Comparison of ENCODE assay signal across 10 cellular contexts in the genomic region with DNA sequence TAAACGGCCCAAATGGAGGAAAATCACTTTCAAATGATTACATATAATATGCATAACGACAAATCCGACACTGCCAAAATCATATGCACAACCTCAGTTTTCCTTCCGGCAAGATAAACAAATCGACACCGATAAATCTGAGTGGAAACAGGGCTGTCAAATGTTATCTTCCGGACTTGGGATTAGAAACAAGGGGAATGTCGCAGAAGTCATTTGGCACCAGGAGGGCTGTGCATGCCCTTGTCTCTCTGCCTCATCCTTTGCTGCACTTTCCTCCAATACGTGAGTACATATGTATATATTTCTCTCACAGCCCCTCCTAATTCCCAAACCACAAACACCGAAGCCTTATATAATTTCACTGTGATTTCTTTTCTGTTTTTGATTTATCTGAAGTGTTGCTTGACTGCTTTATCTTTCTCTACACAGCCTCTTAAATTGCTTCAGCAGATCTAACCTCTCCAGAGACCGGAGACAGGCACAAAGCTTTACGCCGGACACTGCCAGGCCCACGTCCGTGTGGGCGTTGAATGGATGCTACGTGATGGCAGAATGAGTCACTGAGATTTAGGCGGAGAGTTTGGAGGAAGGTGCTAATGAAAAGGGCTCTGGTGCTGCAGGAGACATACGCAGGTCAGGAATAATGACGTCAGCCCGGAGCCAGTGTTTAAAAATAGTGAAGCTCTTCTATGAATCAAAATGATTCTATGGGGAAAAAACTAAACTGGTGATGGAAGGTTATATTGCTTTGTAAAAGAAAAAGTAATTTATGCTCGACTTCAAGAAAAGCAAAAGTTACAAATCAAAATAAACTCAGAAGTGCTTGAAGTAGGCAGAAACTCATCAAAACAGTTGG. TPM values are rescaled to one million over a fixed set of nuclear protein-coding genes. Genes with fewer than 3 reads are reported as not detected.
DNase-seq lines count a peak whose midpoint lies in the region; ATAC-seq and TF ChIP-seq lines count a peak whose summit lies in the region.
"Had no signal": no experiment of that assay in that cellular context is flagged by ENCODE, and none has a peak within 500 bp of the region (broad histone marks: within the 10 kb centered on the region; RNA-seq: fewer than 3 reads in every experiment).

No MANE protein-coding gene starts in this region.

- peak; percentile 87 for DNase-seq in ELR (ENCODE audit: low read depth)
- peak; percentile 49 to 80 for DNase-seq in PC-9
- no peak for DNase-seq in esophagus squamous epithelium (lab: John Stamatoyannopoulos, UW)
- no peak for DNase-seq in omental fat pad (ENCODE audit: low spot score)
- no peak for DNase-seq in NK-92 (lab: John Stamatoyannopoulos, UW; ENCODE audit: unreplicated experiment)
- no peak for DNase-seq in NCI-H446 treated with DMSO at 0.1 percent for 48 hours (lab: John Stamatoyannopoulos, UW)
- DNase-seq in SKM-1 (lab: John Stamatoyannopoulos, UW; ENCODE audit: unreplicated experiment) = no peak
- no peak for DNase-seq in activated T-cell treated with anti-CD3 and anti-CD28 coated beads for 4 hours
- DNase-seq: NCI-H2107 had no signal

- no peaks in the 10 kb centered on the region for H3K9me2 ChIP-seq in PC-9 (ENCODE audit: insufficient read depth)

- POLR2A ChIA-PET in PC-9 (lab: Charles Lee; ENCODE audit: unreplicated experiment) = interaction anchor here (0.5 to 0.6 kb wide), 3 partner anchors 19 to 166 kb away, joined by 4 to 8 read pairs (median 7); no protein-coding TSS in a partner anchor

- ATAC-seq in omental fat pad (ENCODE audit: low FRiP score) = peak; percentile 99

- H4K20me1 ChIP-seq in PC-9 (ENCODE audit: insufficient read depth) = no peaks in the 10 kb centered on the region

- H3K27me3 ChIP-seq in PC-9 (ENCODE audit: insufficient read depth, low read depth) (no peaks in the 10 kb centered on the region), esophagus squamous epithelium (peaks cover 0 to 9% (median 0%) of the 10 kb centered on the region in 4 donors)

- H3K4me3 ChIP-seq in PC-9 (peak overlapping the region; percentile 6; the same call in 1 of the 2 replicates), esophagus squamous epithelium (no peak overlapping the region)

- H3K9me3 ChIP-seq in PC-9 (ENCODE audit: insufficient read depth, low read depth) = no peaks in the 10 kb centered on the region
- H3K9me3 ChIP-seq in esophagus squamous epithelium = no peaks in the 10 kb centered on the region

- no peak for TF ChIP-seq CTCF in PC-9 (conservative IDR thresholded peaks at IDR 0.05)
- no peak for TF ChIP-seq CTCF in esophagus squamous epithelium (IDR thresholded peaks at IDR 0.05)
- no peak for TF ChIP-seq CTCF in omental fat pad (IDR thresholded peaks at IDR 0.05)

- no peaks in the 10 kb centered on the region for H3K79me2 ChIP-seq in PC-9 (ENCODE audit: low read depth)

- H3K4me2 ChIP-seq in PC-9 = peak overlapping the region; percentile 58

- CTCF ChIA-PET in PC-9 (lab: Charles Lee) = no interaction called here

- H3K27ac ChIP-seq in PC-9 (peak overlapping the region; percentile 21), esophagus squamous epithelium (peak overlapping the region in 3 of 4 donors; percentile 31 to 50 (median 39))

- BruUV-seq in PC-9 (replicated peaks; lab: Mats Ljungman, UMichigan) = TSS peak; percentile 86

- no peaks in the 10 kb centered on the region for H3K36me3 ChIP-seq in PC-9 (ENCODE audit: low read depth)
- H3K36me3 ChIP-seq in esophagus squamous epithelium = no peaks in the 10 kb centered on the region

- 37 to 38% methylated on average over 22 of the region's 22 CpGs for WGBS in esophagus squamous epithelium, 2 donors

- intact Hi-C loops in PC-9 (cut with micrococcal nuclease; ENCODE audit: unreplicated experiment) (loop anchor here (2.0 kb wide), 1 partner anchor 19 kb away; no protein-coding TSS in a partner anchor), esophagus squamous epithelium (cut with DNase I) (no loop called here)

- H3K4me1 ChIP-seq in PC-9 (replicated peaks; ENCODE audit: insufficient read depth) = peaks cover 16% of the 10 kb centered on the region
- peaks cover 0 to 17% (median 7%) of the 10 kb centered on the region in 3 donors for H3K4me1 ChIP-seq in esophagus squamous epithelium

- H2AFZ ChIP-seq in PC-9 = peak overlapping the region; percentile 60

- TF ChIP-seq POLR2A in esophagus squamous epithelium (IDR thresholded peaks at IDR 0.05) = no peak

- peaks cover 5% of the 10 kb centered on the region; the same call in 1 of the 2 replicates for H3F3A ChIP-seq in PC-9 (ENCODE audit: insufficient read depth, low read depth)

RNA-seq across cellular contexts. Expression of gene PRELID3B, which starts 21.0 kb away (rescaled TPM):
- total RNA-seq in PC-9 (2021) (106 and 137 TPM in 2 replicates), esophagus squamous epithelium (10 to 100 TPM; 44.7 to 73.1 (median 68.5) TPM), omental fat pad (10 to 100 TPM; 33.1 to 71.1 (median 51.2) TPM)

RNA-seq across cellular contexts. Expression of gene ATP5F1E, which starts 31.5 kb away (rescaled TPM):
- total RNA-seq in PC-9 (2021) = 76.3 and 84.8 TPM in 2 replicates
- 10 to 100 TPM; 11.6 to 35.5 (median 26.0) TPM for total RNA-seq in esophagus squamous epithelium
- 10 to 100 TPM; 33.4 to 46.4 (median 37.5) TPM for total RNA-seq in omental fat pad

RNA-seq across cellular contexts. Expression of gene TUBB1, which starts 44.4 kb away (rescaled TPM):
- total RNA-seq in PC-9 (2021) = 0.18 and 0.35 TPM in 2 replicates
- total RNA-seq in esophagus squamous epithelium = under 1 TPM in 1 of 4 donors, not detected in 3; 0.19 TPM
- under 1 TPM; 0.19 to 0.56 (median 0.36) TPM for total RNA-seq in omental fat pad
- total RNA-seq: H1 had no signal

RNA-seq across cellular contexts. Expression of gene CTSZ, which starts 56.5 kb away (rescaled TPM):
- total RNA-seq in PC-9 (2021) = 184 and 194 TPM in 2 replicates
- total RNA-seq in esophagus squamous epithelium = 10 to 100 TPM; 22.3 to 89.7 (median 57.2) TPM
- total RNA-seq in omental fat pad = 100 to 1,000 TPM; 165 to 410 (median 217) TPM

Comparison
In these comparisons a context has a peak if more than half of its experiments do, and no peak if none do; other contexts are left out.
1. DNase-seq: peak in ELR (single experiment) and PC-9 (2 of 2); none in esophagus squamous epithelium (single experiment), omental fat pad (single experiment), NK-92 (single experiment), NCI-H446 treated with DMSO at 0.1 percent for 48 hours (single experiment), SKM-1 (single experiment) and activated T-cell treated with anti-CD3 and anti-CD28 coated beads for 4 hours (single experiment).